ENCODE assay signal across 10 cellular contexts in the genomic region with DNA sequence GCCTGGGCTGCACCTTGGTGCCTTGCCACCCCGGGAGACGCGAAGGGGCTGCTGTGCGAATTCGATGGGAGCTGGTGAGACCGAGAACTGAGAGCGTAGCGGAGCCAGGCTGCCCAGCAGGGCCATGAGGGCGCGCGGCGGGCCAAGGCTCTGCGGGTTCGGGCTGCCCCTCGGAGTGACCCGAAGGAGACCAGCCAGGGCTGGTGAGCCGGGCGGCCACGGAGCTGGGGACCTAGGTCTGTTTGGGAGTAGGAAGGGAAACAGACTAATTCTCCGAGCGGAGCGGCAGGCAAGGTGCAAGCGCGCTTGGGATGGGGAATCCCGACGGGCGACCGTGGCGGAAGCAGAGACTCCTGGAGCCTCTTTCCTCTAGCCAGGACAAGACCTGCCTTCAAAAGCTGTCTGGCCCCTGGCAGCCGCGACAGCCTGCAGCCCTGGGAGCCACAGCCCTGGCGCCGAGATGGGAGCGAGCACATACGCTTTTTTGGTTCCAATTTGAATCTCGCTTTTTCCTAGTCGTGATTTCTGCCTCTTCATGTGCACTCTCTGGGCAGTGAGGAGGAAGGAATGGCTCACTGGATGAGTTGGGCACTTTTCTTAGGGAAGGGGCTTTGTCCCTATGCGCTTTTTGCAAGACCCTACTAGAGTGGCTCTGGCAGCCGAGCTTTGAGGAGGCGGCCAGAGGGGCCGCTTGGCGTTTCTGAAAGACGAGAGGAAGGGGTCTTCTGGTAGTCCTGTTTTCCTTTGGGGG. TPM values are rescaled to one million over a fixed set of nuclear protein-coding genes. Genes with fewer than 3 reads are reported as not detected.
DNase-seq lines count a peak whose midpoint lies in the region; ATAC-seq lines count a peak whose summit lies in the region.
"Had no signal": no experiment of that assay in that cellular context is flagged by ENCODE, and none has a peak within 500 bp of the region (broad histone marks: within the 10 kb centered on the region; RNA-seq: fewer than 3 reads in every experiment).

No MANE protein-coding gene starts in this region.

- no peak overlapping the region for H3K27ac Mint-ChIP-seq in activated T-cell treated with anti-CD3 and anti-CD28 coated beads, Interleukin-2, amount 50 U/mL, for 72 hours

- H3K36me3 Mint-ChIP-seq in activated T-cell treated with anti-CD3 and anti-CD28 coated beads, Interleukin-2, amount 50 U/mL, for 72 hours (ENCODE audit: insufficient read depth in 2 of 2), result no peaks in the 10 kb centered on the region

- no peaks in the 10 kb centered on the region for H3K4me1 Mint-ChIP-seq in activated T-cell treated with anti-CD3 and anti-CD28 coated beads, Interleukin-2, amount 50 U/mL, for 72 hours (ENCODE audit: low read depth)

- no peak overlapping the region for H3K27ac ChIP-seq in mucosa of rectum (ENCODE audit: low read depth in 2 of 2, low read length in 2 of 2)
- no peak overlapping the region for H3K27ac ChIP-seq in urinary bladder (ENCODE audit: low read depth)

- WGBS in urinary bladder, result under 1% methylated on average over 43 of the region's 43 CpGs

- H3K9me3 ChIP-seq in endocrine pancreas (ENCODE audit: control insufficient read depth, low read length), result no peaks in the 10 kb centered on the region
- H3K9me3 ChIP-seq in mucosa of rectum (ENCODE audit: control insufficient read depth in 2 of 2, low read length in 2 of 2), result no peaks in the 10 kb centered on the region
- H3K9me3 ChIP-seq: Caco-2 had no signal

- no peak for DNase-seq in activated T-cell treated with anti-CD3 and anti-CD28 coated beads, Interleukin-2, amount 50 U/mL, for 72 hours
- no peak for DNase-seq in activated T-cell treated with anti-CD3 and anti-CD28 coated beads, Interleukin-2, amount 50 U/mL, for 1 hour
- DNase-seq in HCEC 1CT, result no peak
- DNase-seq in NCI-H2107 (lab: John Stamatoyannopoulos, UW), result no peak
- DNase-seq: Caco-2 had no signal

- no peak overlapping the region for H3K4me3 ChIP-seq in endocrine pancreas (ENCODE audit: control insufficient read depth, insufficient read depth, low read length)
- H3K4me3 ChIP-seq in mucosa of rectum (ENCODE audit: low read length in 2 of 2), result peak overlapping the region; percentile 46 to 56
- peak overlapping the region; percentile 48 for H3K4me3 ChIP-seq in urinary bladder (ENCODE audit: low read depth, low read length)

- no peaks in the 10 kb centered on the region for H3K4me1 ChIP-seq in endocrine pancreas (ENCODE audit: control insufficient read depth, insufficient read depth, low read length)
- no peaks in the 10 kb centered on the region for H3K4me1 ChIP-seq in mucosa of rectum (ENCODE audit: control insufficient read depth in 2 of 2, insufficient read depth in 2 of 2, low read length in 2 of 2)
- no peaks in the 10 kb centered on the region for H3K4me1 ChIP-seq in urinary bladder (ENCODE audit: insufficient read depth)
- H3K4me1 ChIP-seq: Caco-2 had no signal

- H3K9ac ChIP-seq in endocrine pancreas (ENCODE audit: control insufficient read depth, insufficient read depth, low read length) (peak overlapping the region; percentile 14), mucosa of rectum (ENCODE audit: low read depth in 1 of 2, low read length in 2 of 2) (no peak overlapping the region)

- H3K9me3 Mint-ChIP-seq in activated T-cell treated with anti-CD3 and anti-CD28 coated beads, Interleukin-2, amount 50 U/mL, for 72 hours, result no peaks in the 10 kb centered on the region

- H3K27me3 ChIP-seq in endocrine pancreas (ENCODE audit: control insufficient read depth, insufficient read depth, low read length), result no peaks in the 10 kb centered on the region
- peaks cover 19 to 22% of the 10 kb centered on the region in 2 donors for H3K27me3 ChIP-seq in mucosa of rectum (ENCODE audit: control insufficient read depth in 2 of 2, insufficient read depth in 2 of 2, low read length in 2 of 2)

- H3K4me3 Mint-ChIP-seq in activated T-cell treated with anti-CD3 and anti-CD28 coated beads, Interleukin-2, amount 50 U/mL, for 72 hours, result peak overlapping the region; percentile 61 to 73

- ATAC-seq in activated T-cell treated with anti-CD3 and anti-CD28 coated beads, Interleukin-2, amount 50 U/mL, for 72 hours (replicated peaks in 1 of 2), result peak in 1 of 2 donors; percentile 18
- ATAC-seq in GM21367 (IDR thresholded peaks at IDR 0.05; ENCODE audit: unreplicated experiment), result no peak

- H3K36me3 ChIP-seq in endocrine pancreas (ENCODE audit: control insufficient read depth, insufficient read depth, low read length) (no peaks in the 10 kb centered on the region), mucosa of rectum (ENCODE audit: control insufficient read depth in 2 of 2, insufficient read depth in 2 of 2, low read length in 2 of 2) (no peaks in the 10 kb centered on the region), urinary bladder (ENCODE audit: insufficient read depth) (no peaks in the 10 kb centered on the region)

- peaks cover 45% of the 10 kb centered on the region for H3K27me3 Mint-ChIP-seq in activated T-cell treated with anti-CD3 and anti-CD28 coated beads, Interleukin-2, amount 50 U/mL, for 72 hours (ENCODE audit: low read depth)

RNA-seq across cellular contexts. Expression of a gene that starts 0.8 kb away (rescaled TPM):
- total RNA-seq in activated T-cell treated with anti-CD3 and anti-CD28 coated beads, Interleukin-2, amount 50 U/mL, for 72 hours, result not detected
- 2.2 TPM for total RNA-seq in urinary bladder
- polyA plus RNA-seq in urinary bladder, result 1.7 TPM
- total RNA-seq: Caco-2, SK-MEL-5 had no signal
